In the genomic region with DNA sequence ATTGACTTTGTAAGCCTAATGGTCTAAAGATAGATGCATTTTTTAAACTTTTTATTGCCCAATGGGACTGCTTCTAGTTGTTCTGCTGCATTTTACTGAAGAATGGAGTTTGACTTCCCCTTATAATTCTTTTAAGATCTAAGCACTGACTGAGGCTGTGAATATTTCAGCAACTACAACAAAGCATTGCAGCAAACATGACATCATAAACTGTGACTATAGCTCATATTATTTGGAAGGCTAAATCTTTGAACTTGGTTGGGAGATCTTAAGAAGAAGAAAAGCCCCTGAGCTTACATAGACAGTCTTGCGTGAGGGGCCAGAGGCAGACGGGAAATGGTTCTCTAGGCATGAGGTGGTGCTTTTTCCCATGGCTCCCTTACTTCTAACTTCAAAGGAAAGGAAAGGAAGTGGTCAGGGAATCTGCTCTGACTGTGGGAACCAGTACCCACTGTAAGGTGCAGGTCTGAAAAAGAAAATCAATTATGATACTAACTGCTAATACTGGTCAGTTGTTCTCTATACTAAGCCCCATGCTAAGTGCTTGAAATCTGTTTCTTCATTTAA, we compare ENCODE assay signal across 24 cellular contexts. TPM values are rescaled to one million over a fixed set of nuclear protein-coding genes. Genes with fewer than 3 reads are reported as not detected.
DNase-seq lines count a peak whose midpoint lies in the region; ATAC-seq, FAIRE-seq and TF ChIP-seq lines count a peak whose summit lies in the region.
"Had no signal": no experiment of that assay in that cellular context is flagged by ENCODE, and none has a peak within 500 bp of the region (broad histone marks: within the 10 kb centered on the region; RNA-seq: fewer than 3 reads in every experiment).

No MANE protein-coding gene starts in this region.

- no TSS peak for BruUV-seq in endothelial cell of umbilical vein (replicated peaks; lab: Mats Ljungman, UMichigan)

- H3K36me3 ChIP-seq in cardiac muscle cell (peaks cover 5% of the 10 kb centered on the region), OCI-LY1 (ENCODE audit: insufficient read depth, low read length) (peaks cover 32% of the 10 kb centered on the region), endothelial cell of umbilical vein (ENCODE audit: control insufficient read depth in 2 of 2, extremely low read depth in 1 of 2, insufficient read depth in 2 of 2, low read length in 2 of 2) (no peaks in the 10 kb centered on the region), aorta (ENCODE audit: control insufficient read depth in 1 of 2, insufficient read depth in 2 of 2, low read length in 1 of 2) (peaks cover 0 to 4% of the 10 kb centered on the region in 2 donors)

- ATAC-seq in left ventricle myocardium superior = no peak
- no peak for ATAC-seq in aorta (ENCODE audit: low FRiP score)
- ATAC-seq: HCT116, Panc1 had no signal

- peak; percentile 35 for FAIRE-seq in endothelial cell of umbilical vein (lab: Jason Lieb, UNC)
- FAIRE-seq: GM12891, GM19239 had no signal

- peaks cover 47% of the 10 kb centered on the region for H3K27me3 Mint-ChIP-seq in activated T-cell treated with anti-CD3 and anti-CD28 coated beads, Interleukin-2, amount 50 U/mL, for 24 hours

- H3K9me3 ChIP-seq in cardiac muscle cell (ENCODE audit: low read depth) (no peaks in the 10 kb centered on the region), OCI-LY1 (ENCODE audit: low read length) (no peaks in the 10 kb centered on the region), endothelial cell of umbilical vein (replicated peaks; ENCODE audit: control insufficient read depth, insufficient read depth, low read length) (no peaks in the 10 kb centered on the region), aorta (ENCODE audit: control insufficient read depth, low read length) (no peaks in the 10 kb centered on the region)
- H3K9me3 ChIP-seq: Caco-2 had no signal

- POLR2A ChIA-PET in endothelial cell of umbilical vein (lab: Charles Lee) = no interaction called here

- no peak for TF ChIP-seq CTCF in cardiac muscle cell (IDR thresholded peaks at IDR 0.05; ENCODE audit: low read depth, low read length)
- TF ChIP-seq CTCF in OCI-LY1 (IDR thresholded peaks at IDR 0.05; ENCODE audit: low read length) = no peak
- no peak for TF ChIP-seq CTCF in endothelial cell of umbilical vein (IDR thresholded peaks at IDR 0.05; ENCODE audit: extremely low read depth in 1 of 2, insufficient read depth in 1 of 2, low read depth in 1 of 2, low read length in 2 of 2)

- H3K4me3 ChIP-seq in cardiac muscle cell = no peak overlapping the region
- H3K4me3 ChIP-seq in OCI-LY1 (ENCODE audit: low read depth, low read length, poor library complexity, severe bottlenecking) = no peak overlapping the region
- no peak overlapping the region for H3K4me3 ChIP-seq in endothelial cell of umbilical vein (replicated peaks in 1 of 3; ENCODE audit: insufficient read depth in 1 of 3, low read depth in 1 of 3, low read length in 3 of 3)
- no peak overlapping the region for H3K4me3 ChIP-seq in aorta (ENCODE audit: low read length in 2 of 2)

- CTCF ChIA-PET in endothelial cell of umbilical vein (lab: Charles Lee) = interaction anchor here (1.0 to 7.1 kb wide), 7 partner anchors 9 to 894 kb away, joined by 3 to 114 read pairs (median 6); partner anchors contain the start of gene TPD52L1

- H3K9me1 ChIP-seq in endothelial cell of umbilical vein (replicated peaks; ENCODE audit: control insufficient read depth, extremely low read depth, insufficient read depth, low read length) = no peaks in the 10 kb centered on the region

- intact Hi-C loops in left ventricle myocardium superior (cut with micrococcal nuclease) = no loop called here
- intact Hi-C loops in endothelial cell of umbilical vein (cut with micrococcal nuclease) = no loop called here
- intact Hi-C loops in aorta (cut with DNase I) = loop anchor here (2.0 to 5.0 kb wide), 2 partner anchors 451 to 612 kb away; partner anchors contain the start of gene TPD52L1 (in 1 of the 2)

- no peaks in the 10 kb centered on the region for H3K79me2 ChIP-seq in OCI-LY1 (ENCODE audit: insufficient read depth, low read length)
- H3K79me2 ChIP-seq in endothelial cell of umbilical vein (ENCODE audit: control insufficient read depth, insufficient read depth, low read length) = no peaks in the 10 kb centered on the region

- peaks cover 5% of the 10 kb centered on the region; the same call in 1 of the 2 replicates for H3F3A ChIP-seq in OCI-LY1 (ENCODE audit: insufficient read depth, low read length)

- TF ChIP-seq POLR2A in endothelial cell of umbilical vein (IDR thresholded peaks at IDR 0.05; ENCODE audit: low read depth, low read length) = no peak

- H3K4me1 Mint-ChIP-seq in activated T-cell treated with anti-CD3 and anti-CD28 coated beads, Interleukin-2, amount 50 U/mL, for 24 hours (ENCODE audit: low read depth) = no peaks in the 10 kb centered on the region

- H3K9me2 ChIP-seq in OCI-LY1 (ENCODE audit: low read depth, low read length) = no peaks in the 10 kb centered on the region

- WGBS in aorta, 2 donors = 20 to 28% methylated on average over 2 of the region's 2 CpGs

- no peak overlapping the region for H3K4me3 Mint-ChIP-seq in activated T-cell treated with anti-CD3 and anti-CD28 coated beads, Interleukin-2, amount 50 U/mL, for 24 hours
- H3K4me3 Mint-ChIP-seq: B cell; CD4-positive, alpha-beta T cell had no signal

- H2AFZ ChIP-seq in OCI-LY1 (ENCODE audit: low read length) (no peak overlapping the region), endothelial cell of umbilical vein (ENCODE audit: low read depth, low read length) (no peak overlapping the region)

- no peaks in the 10 kb centered on the region for H3K9me3 Mint-ChIP-seq in activated T-cell treated with anti-CD3 and anti-CD28 coated beads, Interleukin-2, amount 50 U/mL, for 24 hours
- H3K9me3 Mint-ChIP-seq: CD4-positive, alpha-beta T cell had no signal

- no peaks in the 10 kb centered on the region for H4K20me1 ChIP-seq in OCI-LY1 (ENCODE audit: insufficient read depth, low read length)
- no peaks in the 10 kb centered on the region for H4K20me1 ChIP-seq in endothelial cell of umbilical vein (replicated peaks; ENCODE audit: control insufficient read depth, extremely low read depth, insufficient read depth, low read length)

- H3K36me3 Mint-ChIP-seq in activated T-cell treated with anti-CD3 and anti-CD28 coated beads, Interleukin-2, amount 50 U/mL, for 24 hours (ENCODE audit: low read depth) = no peaks in the 10 kb centered on the region

- H3K27ac Mint-ChIP-seq in activated T-cell treated with anti-CD3 and anti-CD28 coated beads, Interleukin-2, amount 50 U/mL, for 24 hours = no peak overlapping the region
- H3K27ac Mint-ChIP-seq: B cell; CD4-positive, alpha-beta T cell had no signal

- H3K27me3 ChIP-seq in cardiac muscle cell (no peaks in the 10 kb centered on the region), OCI-LY1 (ENCODE audit: insufficient read depth, low read length) (no peaks in the 10 kb centered on the region), endothelial cell of umbilical vein (ENCODE audit: control insufficient read depth in 2 of 2, insufficient read depth in 2 of 2, low read length in 2 of 2) (peaks cover 0 to 20% of the 10 kb centered on the region in 2 experiments), aorta (ENCODE audit: control insufficient read depth in 1 of 2, insufficient read depth in 2 of 2, low read length in 1 of 2) (no peaks in the 10 kb centered on the region)

- H3K9ac ChIP-seq in OCI-LY1 (ENCODE audit: low read length) (no peak overlapping the region), endothelial cell of umbilical vein (replicated peaks; ENCODE audit: extremely low read depth, insufficient read depth, low read length) (no peak overlapping the region)
- H3K9ac ChIP-seq: KMS-11 had no signal

- H3K27ac ChIP-seq in cardiac muscle cell (peak overlapping the region; percentile 46), OCI-LY1 (ENCODE audit: low read depth, low read length, poor library complexity, severe bottlenecking) (peak overlapping the region; percentile 40), endothelial cell of umbilical vein (ENCODE audit: insufficient read depth, low read depth, low read length) (no peak overlapping the region), aorta (ENCODE audit: low read depth in 1 of 2, low read length in 2 of 2) (peak overlapping the region; percentile 36 to 76)
- H3K27ac ChIP-seq: KMS-11 had no signal

- DNase-seq in cardiac muscle cell (ENCODE audit: low read depth in 1 of 2, low spot score in 1 of 2) = no peak
- DNase-seq in left ventricle myocardium superior = no peak
- no peak for DNase-seq in endothelial cell of umbilical vein (ENCODE audit: low read depth, low spot score)
- DNase-seq in aorta = no peak
- DNase-seq in NCI-H1930 (lab: John Stamatoyannopoulos, UW) = no peak
- no peak for DNase-seq in NCI-H2227 treated with DMSO at 0.1 percent for 48 hours (lab: John Stamatoyannopoulos, UW)
- DNase-seq in activated T-cell treated with anti-CD3 and anti-CD28 coated beads, Interleukin-2, amount 50 U/mL, for 24 hours = no peak
- DNase-seq: 8988T; Caco-2; CD4-positive, alpha-beta T cell; DMS153; GF-D8; GOT3; MV-4-11; NCI-H2029; NCI-H526 had no signal

- H3K4me1 ChIP-seq in cardiac muscle cell (ENCODE audit: low read depth) = peaks cover 22% of the 10 kb centered on the region
- peaks cover 39% of the 10 kb centered on the region for H3K4me1 ChIP-seq in OCI-LY1 (ENCODE audit: insufficient read depth, low read length, severe bottlenecking)
- no peaks in the 10 kb centered on the region for H3K4me1 ChIP-seq in endothelial cell of umbilical vein (ENCODE audit: control insufficient read depth, extremely low read depth, insufficient read depth, low read length)
- H3K4me1 ChIP-seq in aorta (ENCODE audit: control insufficient read depth in 1 of 2, insufficient read depth in 2 of 2, low read length in 2 of 2) = peaks cover 0 to 2% of the 10 kb centered on the region in 2 donors
- H3K4me1 ChIP-seq: Caco-2 had no signal

- dilution Hi-C loops in endothelial cell of umbilical vein (cut with MboI; ENCODE audit: extremely low pct_ligation_motif_present, low sequenced_read_pairs) = loop anchor here (10.0 kb wide), 1 partner anchor 449 kb away; no protein-coding TSS in a partner anchor

- no peak overlapping the region for H3K4me2 ChIP-seq in OCI-LY1 (ENCODE audit: low read length)
- H3K4me2 ChIP-seq in endothelial cell of umbilical vein (ENCODE audit: insufficient read depth, low read length) = no peak overlapping the region
- H3K4me2 ChIP-seq: KMS-11 had no signal

RNA-seq across cellular contexts. Expression of gene HEY2, which starts 14.8 kb away (rescaled TPM):
- total RNA-seq in cardiac muscle cell (38.1 and 73.8 TPM in 2 replicates), left ventricle myocardium superior (66.8 TPM), endothelial cell of umbilical vein (not detected in 2 replicates), aorta (10 to 100 TPM; 19.1 to 23.9 TPM)
- polyA plus RNA-seq in cardiac muscle cell (54.1 and 166 TPM in 2 replicates), endothelial cell of umbilical vein (0.03 and 0.07 TPM in 2 replicates), aorta (10 to 100 TPM; 25.0 to 46.1 TPM)
- polyA plus RNA-seq in endothelial cell of umbilical vein (2011; cell fraction: cytosol; rRNA removed) = 0.03 TPM in 2 replicates
- 0.10 and 0.26 TPM in 2 replicates for polyA plus RNA-seq in endothelial cell of umbilical vein (2011; cell fraction: nucleus; rRNA removed)
- polyA plus RNA-seq in endothelial cell of umbilical vein (2012) = 0.74 and 0.92 TPM in 2 replicates
- polyA minus RNA-seq in endothelial cell of umbilical vein = not detected in 2 replicates
- polyA minus RNA-seq in endothelial cell of umbilical vein (2011; cell fraction: cytosol; rRNA and poly(A)+ RNA removed) = not detected
- not detected in 2 replicates for polyA minus RNA-seq in endothelial cell of umbilical vein (2011; cell fraction: nucleus; rRNA and poly(A)+ RNA removed)
- total RNA-seq: B cell, Caco-2 had no signal
- polyA plus RNA-seq: AG04450 had no signal

RNA-seq across cellular contexts. Expression of gene NCOA7, which starts 26.6 kb away (rescaled TPM):
- total RNA-seq in cardiac muscle cell (4.2 and 5.2 TPM in 2 replicates), left ventricle myocardium superior (10.2 TPM), endothelial cell of umbilical vein (58.2 and 71.2 TPM in 2 replicates), aorta (10 to 100 TPM; 57.1 to 82.1 TPM)
- polyA plus RNA-seq in cardiac muscle cell (5.3 and 5.8 TPM in 2 replicates), endothelial cell of umbilical vein (20.3 and 27.7 TPM in 2 replicates), aorta (10 to 100 TPM; 12.3 to 23.6 TPM)
- 25.3 and 29.9 TPM in 2 replicates for polyA plus RNA-seq in endothelial cell of umbilical vein (2011; cell fraction: cytosol; rRNA removed)
- 57.9 and 62.1 TPM in 2 replicates for polyA plus RNA-seq in endothelial cell of umbilical vein (2011; cell fraction: nucleus; rRNA removed)
- 39.7 and 40.1 TPM in 2 replicates for polyA plus RNA-seq in endothelial cell of umbilical vein (2012)
- polyA minus RNA-seq in endothelial cell of umbilical vein = 111 and 159 TPM in 2 replicates
- polyA minus RNA-seq in endothelial cell of umbilical vein (2011; cell fraction: cytosol; rRNA and poly(A)+ RNA removed) = 52.8 TPM
- polyA minus RNA-seq in endothelial cell of umbilical vein (2011; cell fraction: nucleus; rRNA and poly(A)+ RNA removed) = 62.9 and 65.0 TPM in 2 replicates

Comparison
In these comparisons a context has a peak if more than half of its experiments do, and no peak if none do; other contexts are left out.
1. RNA of gene HEY2, which starts 14.8 kb away (total RNA-seq): 38.1 to 73.8 TPM in cardiac muscle cell, 66.8 TPM in left ventricle myocardium superior (single experiment) and 19.1 to 23.9 TPM in aorta; not detected in endothelial cell of umbilical vein; every median in the first group is over 10 times any median in the second.
2. intact Hi-C loops: an anchor here in aorta (2.0 to 5.0 kb wide); none called in left ventricle myocardium superior and endothelial cell of umbilical vein.